ENCODE assay signal across 8 cellular contexts in the genomic region with DNA sequence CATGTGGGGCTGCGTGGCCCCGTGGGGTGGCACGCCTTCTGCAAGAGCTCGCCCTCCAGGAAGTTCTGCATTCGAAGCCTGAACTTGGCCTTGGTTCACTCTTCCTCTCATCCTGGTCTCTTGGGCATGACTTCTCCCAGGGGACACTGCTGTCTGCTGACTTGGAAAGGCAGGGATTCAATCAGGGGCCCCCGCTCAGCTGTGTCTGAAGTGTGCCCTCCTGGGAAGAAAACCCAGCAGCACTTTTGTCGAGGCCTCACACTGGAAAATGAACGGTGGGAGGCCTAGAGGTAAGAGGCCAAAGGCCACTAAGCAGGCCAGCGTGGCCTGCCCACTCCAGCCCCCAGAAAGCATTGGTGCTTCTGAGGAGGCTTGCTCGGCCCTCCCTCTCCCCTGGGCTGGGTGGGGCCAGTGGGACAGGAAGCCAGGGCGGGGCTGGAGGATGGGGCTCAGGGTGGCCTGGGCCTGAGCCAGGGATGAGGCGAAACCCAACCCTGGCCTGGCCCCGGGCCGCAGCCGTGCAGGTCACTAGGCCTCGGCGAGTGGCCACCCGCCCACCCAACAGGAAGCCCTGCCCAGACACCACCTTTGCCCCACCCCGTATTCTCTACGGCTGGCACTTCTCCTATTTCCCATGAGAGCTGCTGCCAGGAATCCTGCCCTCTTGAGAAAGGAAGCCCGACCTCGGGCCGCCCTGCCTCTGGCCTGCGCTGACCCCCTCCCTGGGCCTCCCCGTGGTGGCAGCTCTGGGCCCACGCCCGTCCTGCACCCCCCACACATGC.
DNase-seq lines count a peak whose midpoint lies in the region; ATAC-seq, FAIRE-seq and TF ChIP-seq lines count a peak whose summit lies in the region.

No MANE protein-coding gene starts in this region.

- H3K36me3 Mint-ChIP-seq in activated T-cell treated with anti-CD3 and anti-CD28 coated beads, Interleukin-2, amount 50 U/mL, for 72 hours (ENCODE audit: insufficient read depth in 2 of 2), result no peaks in the 10 kb centered on the region

- H3K9me3 Mint-ChIP-seq in activated T-cell treated with anti-CD3 and anti-CD28 coated beads, Interleukin-2, amount 50 U/mL, for 72 hours, result no peaks in the 10 kb centered on the region

- in situ Hi-C loops in GM23248 (cut with MboI), result no loop called here

- H3K9ac ChIP-seq in GM23248, result peak overlapping the region; percentile 85

- TF ChIP-seq POLR2A in NB4 (IDR thresholded peaks at IDR 0.05; ENCODE audit: extremely low read depth, insufficient read length), result no peak

- ATAC-seq in activated T-cell treated with anti-CD3 and anti-CD28 coated beads, Interleukin-2, amount 50 U/mL, for 72 hours (replicated peaks in 1 of 2), result peak; percentile 81 to 93
- peak; percentile 25 to 45 (median 38) for ATAC-seq in pancreas

- H3K27ac ChIP-seq in GM23248 (peak overlapping the region; percentile 99), pancreas (peak overlapping the region; percentile 23 to 78 (median 55))

- H3K27me3 ChIP-seq in GM23248 (replicated peaks; ENCODE audit: insufficient read depth) (no peaks in the 10 kb centered on the region), pancreas (no peaks in the 10 kb centered on the region)

- H2AFZ ChIP-seq in GM23248, result no peak overlapping the region

- no peak overlapping the region for H3K27ac Mint-ChIP-seq in activated T-cell treated with anti-CD3 and anti-CD28 coated beads, Interleukin-2, amount 50 U/mL, for 72 hours

- H3F3A ChIP-seq in GM23248 (ENCODE audit: insufficient read depth), result peaks cover 69% of the 10 kb centered on the region

- DNase-seq in D341Med (ENCODE audit: low spot score), result peak; percentile 59
- DNase-seq in GM23248, result peak; percentile 96
- peak; percentile 62 for DNase-seq in NB4 (ENCODE audit: low read depth)
- DNase-seq in activated T-cell treated with anti-CD3 and anti-CD28 coated beads, Interleukin-2, amount 50 U/mL, for 72 hours, result peak; percentile 55 to 70
- peak; percentile 89 for DNase-seq in fibroblast of villous mesenchyme (ENCODE audit: low read depth)
- DNase-seq in pancreas, result peak in 4 of 6 donors; percentile 39 to 84 (median 62)
- DNase-seq in NCI-H526 treated with DMSO at 0.1 percent for 48 hours (lab: John Stamatoyannopoulos, UW), result no peak
- no peak for DNase-seq in OCI-M2 (lab: John Stamatoyannopoulos, UW; ENCODE audit: unreplicated experiment)

- FAIRE-seq in pancreas (lab: Jason Lieb, UNC), result no peak

- no peaks in the 10 kb centered on the region for H3K9me3 ChIP-seq in GM23248 (ENCODE audit: low read depth)
- no peaks in the 10 kb centered on the region for H3K9me3 ChIP-seq in pancreas

- intact Hi-C loops in pancreas (cut with DNase I), result no loop called here

- 24 to 42% methylated on average over 10 to 19 of the region's 27 CpGs for WGBS in GM23248 (ENCODE audit: low coverage in 1 of 2, low lambda C conversion rate in 2 of 2, missing lambda C conversion rate in 2 of 2), 2 experiments
- WGBS in pancreas, 2 donors, result 56 to 63% methylated on average over 26 to 27 of the region's 27 CpGs

- H3K4me3 Mint-ChIP-seq in activated T-cell treated with anti-CD3 and anti-CD28 coated beads, Interleukin-2, amount 50 U/mL, for 72 hours, result no peak overlapping the region

- peaks cover 33% of the 10 kb centered on the region for H3K4me1 Mint-ChIP-seq in activated T-cell treated with anti-CD3 and anti-CD28 coated beads, Interleukin-2, amount 50 U/mL, for 72 hours (ENCODE audit: low read depth)

- TF ChIP-seq CTCF in NB4 (IDR thresholded peaks at IDR 0.05; ENCODE audit: low read depth, low read length) (no peak), fibroblast of villous mesenchyme (IDR thresholded peaks at IDR 0.05; ENCODE audit: insufficient read depth, low read depth, low read length) (no peak), pancreas (IDR thresholded peaks at IDR 0.05) (no peak)

- peak overlapping the region; percentile 58 for H3K4me2 ChIP-seq in GM23248 (ENCODE audit: unreplicated experiment)

- H3K36me3 ChIP-seq in GM23248 (ENCODE audit: low read depth), result no peaks in the 10 kb centered on the region
- no peaks in the 10 kb centered on the region for H3K36me3 ChIP-seq in pancreas

- peaks cover 48% of the 10 kb centered on the region for H3K79me2 ChIP-seq in GM23248 (ENCODE audit: insufficient read depth)

- H3K4me3 ChIP-seq in GM23248 (peak overlapping the region; percentile 17; the same call in 1 of the 2 replicates), NB4 (ENCODE audit: low read depth, low read length) (no peak overlapping the region), fibroblast of villous mesenchyme (ENCODE audit: low read depth, low read length) (no peak overlapping the region), pancreas (no peak overlapping the region)

- H3K4me1 ChIP-seq in GM23248 (ENCODE audit: insufficient read depth) (peaks cover 72% of the 10 kb centered on the region), pancreas (peaks cover 4 to 36% (median 7%) of the 10 kb centered on the region in 3 donors)

- H3K27me3 Mint-ChIP-seq in activated T-cell treated with anti-CD3 and anti-CD28 coated beads, Interleukin-2, amount 50 U/mL, for 72 hours (ENCODE audit: low read depth), result no peaks in the 10 kb centered on the region

- no peaks in the 10 kb centered on the region for H3K9me2 ChIP-seq in GM23248 (ENCODE audit: insufficient read depth)

- no peaks in the 10 kb centered on the region for H4K20me1 ChIP-seq in GM23248 (ENCODE audit: insufficient read depth)

Comparison
In these comparisons a context has a peak if more than half of its experiments do, and no peak if none do; other contexts are left out.
1. DNase-seq: peak in D341Med (single experiment), GM23248 (single experiment), NB4 (single experiment), activated T-cell treated with anti-CD3 and anti-CD28 coated beads, Interleukin-2, amount 50 U/mL, for 72 hours (2 of 2), fibroblast of villous mesenchyme (single experiment) and pancreas (4 of 6); none in NCI-H526 treated with DMSO at 0.1 percent for 48 hours (single experiment) and OCI-M2 (single experiment).